Comparison of ENCODE assay signal across 17 cellular contexts in the genomic region with DNA sequence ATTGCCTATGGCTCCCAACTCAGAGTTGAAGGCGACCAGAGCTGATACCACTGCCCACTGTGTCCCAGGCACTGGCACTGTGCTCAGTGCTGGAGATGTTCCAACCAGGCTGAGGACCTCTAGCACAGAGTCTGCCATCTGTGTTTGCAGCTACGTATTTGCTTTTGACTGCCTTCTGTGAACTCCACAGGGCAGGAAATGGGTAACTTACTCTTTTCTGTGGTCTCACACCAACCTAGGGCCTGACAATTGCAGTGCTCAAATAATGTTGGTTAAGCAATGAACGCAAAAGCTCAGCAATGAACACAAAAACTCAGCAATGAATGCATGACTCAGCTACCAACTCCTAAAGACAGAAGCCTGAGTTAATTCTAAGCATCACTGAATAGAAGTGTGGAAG.
DNase-seq lines count a peak whose midpoint lies in the region; ATAC-seq and TF ChIP-seq lines count a peak whose summit lies in the region.
"Had no signal": no experiment of that assay in that cellular context is flagged by ENCODE, and none has a peak within 500 bp of the region (broad histone marks: within the 10 kb centered on the region; RNA-seq: fewer than 3 reads in every experiment).

No MANE protein-coding gene starts in this region.

- no peak for ATAC-seq in HG03565 (IDR thresholded peaks at IDR 0.05; ENCODE audit: unreplicated experiment)

- H3K27ac Mint-ChIP-seq in nephron progenitor cell = no peak overlapping the region
- H3K27ac Mint-ChIP-seq: activated B cell treated with CpG ODN at 0.5 μM for 24 hours; activated naive CD4-positive, alpha-beta T cell treated with anti-CD3 and anti-CD28 coated beads for 36 hours; progenitor cell of endocrine pancreas had no signal

- H3K4me3 Mint-ChIP-seq in nephron progenitor cell = no peak overlapping the region
- H3K4me3 Mint-ChIP-seq: activated B cell treated with CpG ODN at 0.5 μM for 24 hours; activated naive CD4-positive, alpha-beta T cell treated with anti-CD3 and anti-CD28 coated beads for 36 hours had no signal

- peaks cover 5% of the 10 kb centered on the region for H3K27me3 Mint-ChIP-seq in nephron progenitor cell (ENCODE audit: low read depth, poor library complexity)
- H3K27me3 Mint-ChIP-seq: activated B cell treated with CpG ODN at 0.5 μM for 24 hours had no signal

- no peaks in the 10 kb centered on the region for H3K9me3 Mint-ChIP-seq in nephron progenitor cell
- H3K9me3 Mint-ChIP-seq: activated B cell treated with CpG ODN at 0.5 μM for 24 hours; activated naive CD4-positive, alpha-beta T cell treated with anti-CD3 and anti-CD28 coated beads for 36 hours had no signal

- no peak overlapping the region for H3K4me2 ChIP-seq in osteoblast (ENCODE audit: insufficient read depth, low read length)

- no peak for TF ChIP-seq CTCF in osteoblast (IDR thresholded peaks at IDR 0.05; ENCODE audit: extremely low read depth, low read depth, low read length)
- TF ChIP-seq CTCF in esophagus squamous epithelium (IDR thresholded peaks at IDR 0.05) = no peak
- TF ChIP-seq CTCF in nephron progenitor cell (IDR thresholded peaks at IDR 0.05) = no peak

- H3K27ac ChIP-seq in osteoblast (ENCODE audit: low read depth, low read length) (no peak overlapping the region), esophagus squamous epithelium (no peak overlapping the region)
- H3K27ac ChIP-seq: C4-2B, tibial artery had no signal

- DNase-seq in GM04503 (ENCODE audit: low read depth) (peak; percentile 43), NCI-H524 (lab: John Stamatoyannopoulos, UW) (peak; percentile 76 to 86), cerebellum (ENCODE audit: low spot score) (peak; percentile 34), osteoblast (ENCODE audit: insufficient read length, low spot score, missing footprints) (peak; percentile 22), esophagus squamous epithelium (lab: John Stamatoyannopoulos, UW) (no peak), NCI-H2196 treated with DMSO at 0.1 percent for 48 hours (lab: John Stamatoyannopoulos, UW; ENCODE audit: unreplicated experiment) (no peak), nephron progenitor cell (no peak)
- DNase-seq: activated B cell treated with CpG ODN at 0.5 μM for 24 hours; activated CD8-positive, alpha-beta memory T cell treated with anti-CD3 and anti-CD28 coated beads, Interleukin-2, amount 50 U/mL, for 4 hours; activated naive CD4-positive, alpha-beta T cell treated with anti-CD3 and anti-CD28 coated beads for 36 hours; central memory CD4-positive, alpha-beta T cell; NCI-H2081 treated with DMSO at 0.1 percent for 48 hours; T-helper 1 cell; tibial artery had no signal

- no peaks in the 10 kb centered on the region for H4K20me1 ChIP-seq in osteoblast (ENCODE audit: insufficient read depth, low read length)

- H2AFZ ChIP-seq in osteoblast (ENCODE audit: low read length) = peak overlapping the region; percentile 32

- H3K9me3 ChIP-seq in osteoblast (ENCODE audit: low read depth, low read length) (no peaks in the 10 kb centered on the region), esophagus squamous epithelium (no peaks in the 10 kb centered on the region)
- H3K9me3 ChIP-seq: tibial artery had no signal

- WGBS in esophagus squamous epithelium, 2 donors = 65 to 84% methylated on average over 3 of the region's 3 CpGs

- H3K36me3 Mint-ChIP-seq in nephron progenitor cell (ENCODE audit: low read depth) = no peaks in the 10 kb centered on the region

- H3K4me3 ChIP-seq in osteoblast (ENCODE audit: insufficient read depth, low read length) = no peak overlapping the region
- no peak overlapping the region for H3K4me3 ChIP-seq in esophagus squamous epithelium
- H3K4me3 ChIP-seq: tibial artery had no signal

- peaks cover 2% of the 10 kb centered on the region for H3K27me3 ChIP-seq in osteoblast (ENCODE audit: insufficient read depth, low read length)
- H3K27me3 ChIP-seq in esophagus squamous epithelium = no peaks in the 10 kb centered on the region
- H3K27me3 ChIP-seq: tibial artery had no signal

- no peak for TF ChIP-seq POLR2A in esophagus squamous epithelium (IDR thresholded peaks at IDR 0.05)

- intact Hi-C loops in esophagus squamous epithelium (cut with DNase I) = no loop called here

- no peaks in the 10 kb centered on the region for H3K79me2 ChIP-seq in osteoblast (ENCODE audit: insufficient read depth, low read length)

- peaks cover 58% of the 10 kb centered on the region for H3K4me1 Mint-ChIP-seq in nephron progenitor cell
- H3K4me1 Mint-ChIP-seq: activated B cell treated with CpG ODN at 0.5 μM for 24 hours had no signal

- H3K4me1 ChIP-seq in osteoblast (ENCODE audit: insufficient read depth, low read length) (peaks cover 27% of the 10 kb centered on the region), esophagus squamous epithelium (peaks cover 4 to 47% (median 9%) of the 10 kb centered on the region in 3 donors)

- H3K36me3 ChIP-seq in osteoblast (ENCODE audit: insufficient read depth, low read length) (no peaks in the 10 kb centered on the region), esophagus squamous epithelium (no peaks in the 10 kb centered on the region)
- H3K36me3 ChIP-seq: tibial artery had no signal

Comparison
In these comparisons a context has a peak if more than half of its experiments do, and no peak if none do; other contexts are left out.
1. DNase-seq: peak in GM04503 (single experiment), NCI-H524 (2 of 2), cerebellum (single experiment) and osteoblast (single experiment); none in esophagus squamous epithelium (single experiment), NCI-H2196 treated with DMSO at 0.1 percent for 48 hours (single experiment) and nephron progenitor cell (single experiment).